Comparison of ENCODE assay signal across 17 cellular contexts in the genomic region with DNA sequence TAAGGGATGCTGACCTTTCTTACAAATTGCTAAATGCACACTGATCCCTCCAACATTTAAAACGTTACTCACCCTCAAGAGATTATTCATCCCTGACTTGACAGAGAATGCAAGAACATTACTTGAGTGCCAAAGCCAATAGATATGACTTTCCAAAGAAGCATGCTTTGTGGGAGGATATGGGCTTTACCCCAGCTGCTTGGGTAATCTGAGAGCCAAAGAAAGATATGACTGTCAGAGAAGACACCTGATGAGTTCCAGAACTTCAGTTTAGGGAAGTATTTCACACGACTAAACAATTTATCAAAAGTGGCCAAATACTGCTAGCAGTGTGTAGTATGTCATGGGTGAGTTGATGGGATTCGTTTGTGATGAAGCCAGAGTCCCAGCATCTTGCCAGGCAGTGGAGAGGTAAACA. TPM values are rescaled to one million over a fixed set of nuclear protein-coding genes. Genes with fewer than 3 reads are reported as not detected.
DNase-seq lines count a peak whose midpoint lies in the region; ATAC-seq, FAIRE-seq and TF ChIP-seq lines count a peak whose summit lies in the region.
"Had no signal": no experiment of that assay in that cellular context is flagged by ENCODE, and none has a peak within 500 bp of the region (broad histone marks: within the 10 kb centered on the region; RNA-seq: fewer than 3 reads in every experiment).

No MANE protein-coding gene starts in this region.

- H3K4me3 ChIP-seq in mammary epithelial cell (replicated peaks in 1 of 3; ENCODE audit: insufficient read depth in 1 of 3, low read depth in 2 of 3, low read length in 3 of 3): no peak overlapping the region
- H3K4me3 ChIP-seq: upper lobe of left lung had no signal

- in situ Hi-C loops in mammary epithelial cell (cut with MboI; ENCODE audit: low sequenced_read_pairs in 2 of 2): no loop called here

- H4K20me1 ChIP-seq in mammary epithelial cell (ENCODE audit: insufficient read depth, low read length): no peaks in the 10 kb centered on the region

- no peak overlapping the region for H3K27ac Mint-ChIP-seq in nephron progenitor cell
- H3K27ac Mint-ChIP-seq in natural killer cell treated with Interleukin-12 subunit alpha and Interleukin-12 subunit beta and Interleukin-15 and Interleukin-18, amount 100 ng/mL, for 72 hours: no peak overlapping the region
- H3K27ac Mint-ChIP-seq: activated naive CD4-positive, alpha-beta T cell treated with anti-CD3 and anti-CD28 coated beads, Interleukin-2, amount 50 U/mL, for 24 hours; CD4-positive, CD25-positive, alpha-beta regulatory T cell; IgD-negative memory B cell; immature natural killer cell had no signal

- no TSS peak for BruUV-seq in mammary epithelial cell (replicated peaks; lab: Mats Ljungman, UMichigan)

- DNase-seq in AG08395 (ENCODE audit: low spot score) (peak; percentile 87), mammary epithelial cell (peak; percentile 85), kidney tubule cell (ENCODE audit: low spot score) (peak; percentile 85), D721Med (ENCODE audit: insufficient read length, low spot score) (no peak), nephron progenitor cell (no peak)
- DNase-seq in natural killer cell treated with Interleukin-12 subunit alpha and Interleukin-12 subunit beta and Interleukin-15 and Interleukin-18, amount 100 ng/mL, for 72 hours (ENCODE audit: low spot score): no peak
- no peak for DNase-seq in NK-92 treated with Interleukin-12 subunit alpha and Interleukin-12 subunit beta, amount 100 ng/mL, for 24 hours (lab: John Stamatoyannopoulos, UW)
- DNase-seq: activated CD4-positive, alpha-beta T cell treated with anti-CD3 and anti-CD28 coated beads, Interleukin-2, amount 50 U/mL, for 1 hour; CD4-positive, CD25-positive, alpha-beta regulatory T cell; effector memory CD4-positive, alpha-beta T cell; immature natural killer cell; SHP77 treated with DMSO at 0.1 percent for 48 hours; upper lobe of left lung had no signal

- no peaks in the 10 kb centered on the region for H3K79me2 ChIP-seq in mammary epithelial cell (ENCODE audit: insufficient read depth, low read length)
- H3K79me2 ChIP-seq: parathyroid adenoma had no signal

- H3K36me3 ChIP-seq in mammary epithelial cell (ENCODE audit: insufficient read depth, low read length): no peaks in the 10 kb centered on the region
- H3K36me3 ChIP-seq: upper lobe of left lung had no signal

- H3K4me3 Mint-ChIP-seq in nephron progenitor cell: no peak overlapping the region
- H3K4me3 Mint-ChIP-seq in natural killer cell treated with Interleukin-12 subunit alpha and Interleukin-12 subunit beta and Interleukin-15 and Interleukin-18, amount 100 ng/mL, for 72 hours: no peak overlapping the region
- H3K4me3 Mint-ChIP-seq: activated naive CD4-positive, alpha-beta T cell treated with anti-CD3 and anti-CD28 coated beads, Interleukin-2, amount 50 U/mL, for 24 hours; CD4-positive, CD25-positive, alpha-beta regulatory T cell; IgD-negative memory B cell; immature natural killer cell had no signal

- H3K27me3 ChIP-seq in mammary epithelial cell (ENCODE audit: insufficient read depth, low read length): no peaks in the 10 kb centered on the region
- H3K27me3 ChIP-seq: upper lobe of left lung had no signal

- no peaks in the 10 kb centered on the region for H3K9me3 ChIP-seq in mammary epithelial cell (replicated peaks; ENCODE audit: insufficient read depth, low read length)
- H3K9me3 ChIP-seq: upper lobe of left lung had no signal

- peaks cover 70% of the 10 kb centered on the region for H3K27me3 Mint-ChIP-seq in nephron progenitor cell (ENCODE audit: low read depth, poor library complexity)
- peaks cover 37 to 52% of the 10 kb centered on the region in 2 donors for H3K27me3 Mint-ChIP-seq in natural killer cell treated with Interleukin-12 subunit alpha and Interleukin-12 subunit beta and Interleukin-15 and Interleukin-18, amount 100 ng/mL, for 72 hours

- H2AFZ ChIP-seq in mammary epithelial cell (ENCODE audit: low read depth, low read length): no peak overlapping the region
- H2AFZ ChIP-seq: parathyroid adenoma had no signal

- H3K9me3 Mint-ChIP-seq in nephron progenitor cell: no peaks in the 10 kb centered on the region
- no peaks in the 10 kb centered on the region for H3K9me3 Mint-ChIP-seq in natural killer cell treated with Interleukin-12 subunit alpha and Interleukin-12 subunit beta and Interleukin-15 and Interleukin-18, amount 100 ng/mL, for 72 hours
- H3K9me3 Mint-ChIP-seq: activated naive CD4-positive, alpha-beta T cell treated with anti-CD3 and anti-CD28 coated beads, Interleukin-2, amount 50 U/mL, for 24 hours; CD4-positive, CD25-positive, alpha-beta regulatory T cell; IgD-negative memory B cell; immature natural killer cell had no signal

- CTCF ChIA-PET in mammary epithelial cell (lab: Charles Lee; ENCODE audit: low non-redundant PET): no interaction called here

- TF ChIP-seq CTCF in mammary epithelial cell (conservative IDR thresholded peaks at IDR 0.05 in 1 of 2, IDR thresholded peaks at IDR 0.05 in 1 of 2; ENCODE audit: extremely low read depth in 1 of 2, insufficient read depth in 1 of 2, low read depth in 1 of 2, low read length in 2 of 2) (no peak), D721Med (IDR thresholded peaks at IDR 0.05; ENCODE audit: insufficient read depth, missing control alignments) (no peak), nephron progenitor cell (IDR thresholded peaks at IDR 0.05) (no peak)

- intact Hi-C loops in mammary epithelial cell (cut with micrococcal nuclease): no loop called here

- H3K27ac ChIP-seq in mammary epithelial cell (ENCODE audit: insufficient read depth, low read depth, low read length): no peak overlapping the region
- H3K27ac ChIP-seq: parathyroid adenoma, upper lobe of left lung had no signal

- WGBS in mammary epithelial cell (ENCODE audit: low coverage, missing lambda C conversion rate): 36% methylated on average over 3 of the region's 3 CpGs

- no peaks in the 10 kb centered on the region for H3K36me3 Mint-ChIP-seq in nephron progenitor cell (ENCODE audit: low read depth)
- no peaks in the 10 kb centered on the region for H3K36me3 Mint-ChIP-seq in natural killer cell treated with Interleukin-12 subunit alpha and Interleukin-12 subunit beta and Interleukin-15 and Interleukin-18, amount 100 ng/mL, for 72 hours
- H3K36me3 Mint-ChIP-seq: activated naive CD4-positive, alpha-beta T cell treated with anti-CD3 and anti-CD28 coated beads, Interleukin-2, amount 50 U/mL, for 24 hours; CD4-positive, CD25-positive, alpha-beta regulatory T cell; IgD-negative memory B cell; immature natural killer cell had no signal

- dilution Hi-C loops in mammary epithelial cell (cut with HindIII; ENCODE audit: low sequenced_read_pairs): no loop called here

- H3K4me1 ChIP-seq in mammary epithelial cell (ENCODE audit: insufficient read depth, low read length): peaks cover 10% of the 10 kb centered on the region
- H3K4me1 ChIP-seq: upper lobe of left lung had no signal

- H3K9ac ChIP-seq in mammary epithelial cell (ENCODE audit: insufficient read depth, low read length): no peak overlapping the region
- H3K9ac ChIP-seq: parathyroid adenoma had no signal

- no peak overlapping the region for H3K4me2 ChIP-seq in mammary epithelial cell (ENCODE audit: insufficient read depth, low read depth, low read length)

- FAIRE-seq in D721Med (lab: Jason Lieb, UNC): no peak

- H3K4me1 Mint-ChIP-seq in nephron progenitor cell: no peaks in the 10 kb centered on the region
- peaks cover 0 to 4% of the 10 kb centered on the region in 2 donors for H3K4me1 Mint-ChIP-seq in natural killer cell treated with Interleukin-12 subunit alpha and Interleukin-12 subunit beta and Interleukin-15 and Interleukin-18, amount 100 ng/mL, for 72 hours (ENCODE audit: low read depth in 2 of 2)
- H3K4me1 Mint-ChIP-seq: immature natural killer cell had no signal

- peak; percentile 51 for ATAC-seq in HG03342 (IDR thresholded peaks at IDR 0.05; ENCODE audit: unreplicated experiment)
- no peak for ATAC-seq in natural killer cell treated with Interleukin-12 subunit alpha and Interleukin-12 subunit beta and Interleukin-15 and Interleukin-18, amount 100 ng/mL, for 72 hours

RNA-seq across cellular contexts. Expression of a gene that starts 7.4 kb away (rescaled TPM):
- total RNA-seq in mammary epithelial cell: 10 to 100 TPM in 1 of 2 donors, 1 to 10 TPM in 1; 7.7 to 31.1 TPM
- 20.4 TPM for polyA plus RNA-seq in mammary epithelial cell
- polyA minus RNA-seq in mammary epithelial cell: 22.0 TPM
- 10 to 100 TPM; 32.8 to 70.8 TPM for total RNA-seq in natural killer cell treated with Interleukin-12 subunit alpha and Interleukin-12 subunit beta and Interleukin-15 and Interleukin-18, amount 100 ng/mL, for 72 hours

Comparison
In these comparisons a context has a peak if more than half of its experiments do, and no peak if none do; other contexts are left out.
1. DNase-seq: peak in AG08395 (single experiment), mammary epithelial cell (single experiment) and kidney tubule cell (single experiment); none in D721Med (single experiment), nephron progenitor cell (single experiment), natural killer cell treated with Interleukin-12 subunit alpha and Interleukin-12 subunit beta and Interleukin-15 and Interleukin-18, amount 100 ng/mL, for 72 hours (single experiment) and NK-92 treated with Interleukin-12 subunit alpha and Interleukin-12 subunit beta, amount 100 ng/mL, for 24 hours (single experiment).